ENCODE assay signal across 16 cellular contexts in genomic region chr19:41910240-41910991, GRCh38. TPM values are rescaled to one million over a fixed set of nuclear protein-coding genes. Genes with fewer than 3 reads are reported as not detected.
A peak's percentile ranks its signal among the peaks of the same experiment; 100 is the strongest.
DNase-seq lines count a peak whose midpoint lies in the region; ATAC-seq, FAIRE-seq and TF ChIP-seq lines count a peak whose summit lies in the region.
"Had no signal": no experiment of that assay in that cellular context is flagged by ENCODE, and none has a peak within 500 bp of the region (broad histone marks: within the 10 kb centered on the region; RNA-seq: fewer than 3 reads in every experiment).

No MANE protein-coding gene starts in this region.

- no peaks in the 10 kb centered on the region for H3K9me3 Mint-ChIP-seq in activated CD8-positive, alpha-beta memory T cell treated with anti-CD3 and anti-CD28 coated beads, Interleukin-2, amount 10 ng/mL, durations not matched to agents 7 days and 5 days (ENCODE audit: low read depth)
- no peaks in the 10 kb centered on the region for H3K9me3 Mint-ChIP-seq in natural killer cell treated with Interleukin-12 subunit alpha and Interleukin-12 subunit beta and Interleukin-15 and Interleukin-18, amount 100 ng/mL, for 72 hours

- no TSS peak for BruUV-seq in GM12878 (replicated peaks; lab: Mats Ljungman, UMichigan)

- H3K9ac ChIP-seq in GM12878 (ENCODE audit: control insufficient read depth, insufficient read depth, low read length): no peak overlapping the region
- H3K9ac ChIP-seq: KMS-11 had no signal

- H3K4me1 Mint-ChIP-seq in activated CD8-positive, alpha-beta memory T cell treated with anti-CD3 and anti-CD28 coated beads, Interleukin-2, amount 10 ng/mL, durations not matched to agents 7 days and 5 days: peaks cover 11% of the 10 kb centered on the region
- H3K4me1 Mint-ChIP-seq in natural killer cell treated with Interleukin-12 subunit alpha and Interleukin-12 subunit beta and Interleukin-15 and Interleukin-18, amount 100 ng/mL, for 72 hours (ENCODE audit: low read depth in 2 of 2): peaks cover 30 to 42% of the 10 kb centered on the region in 2 donors

- SMC1A ChIA-PET in GM12878 (lab: Charles Lee; ENCODE audit: uncharacterized antibody, unreplicated experiment): no interaction called here

- no peak overlapping the region for H2AFZ ChIP-seq in GM12878 (ENCODE audit: control insufficient read depth, low read depth, low read length)

- TF ChIP-seq CTCF in GM12878 (IDR thresholded peaks at IDR 0.05 in 2 of 3, conservative IDR thresholded peaks at IDR 0.05 in 1 of 3; ENCODE audit: control insufficient read depth in 2 of 3, extremely low read depth in 1 of 3, insufficient read depth in 1 of 3, low read depth in 3 of 3, low read length in 3 of 3): no peak
- no peak for TF ChIP-seq CTCF in foreskin fibroblast (IDR thresholded peaks at IDR 0.05; ENCODE audit: low read depth, low read length)

- H3K4me1 ChIP-seq in GM12878 (ENCODE audit: control insufficient read depth, insufficient read depth, low read length): no peaks in the 10 kb centered on the region
- H3K4me1 ChIP-seq: SJCRH30 had no signal

- no peak overlapping the region for H3K27ac ChIP-seq in GM12878 (ENCODE audit: control insufficient read depth, insufficient read depth)
- H3K27ac ChIP-seq: KMS-11, SJCRH30 had no signal

- in situ Hi-C loops in GM12878 (cut with MboI): no loop called here

- intact Hi-C loops in GM12878 (cut with micrococcal nuclease; ENCODE audit: unreplicated experiment): no loop called here

- H3K79me2 ChIP-seq in GM12878 (ENCODE audit: control insufficient read depth, insufficient read depth, low read length): no peaks in the 10 kb centered on the region

- DNase-seq in activated CD8-positive, alpha-beta memory T cell treated with anti-CD3 and anti-CD28 coated beads, Interleukin-2, amount 10 ng/mL, durations not matched to agents 7 days and 5 days: no peak
- DNase-seq in activated CD8-positive, alpha-beta memory T cell treated with anti-CD3 and anti-CD28 coated beads, Interleukin-2, amount 50 U/mL, for 4 hours: no peak
- DNase-seq in HTR-8/SVneo (ENCODE audit: insufficient read length, low spot score) (no peak), GM12878 (ENCODE audit: low read depth, low spot score) (no peak), SKM-1 (lab: John Stamatoyannopoulos, UW; ENCODE audit: unreplicated experiment) (no peak), NOMO-1 (lab: John Stamatoyannopoulos, UW; ENCODE audit: unreplicated experiment in 2 of 2) (no peak), foreskin fibroblast (no peak)
- no peak for DNase-seq in natural killer cell treated with Interleukin-12 subunit alpha and Interleukin-12 subunit beta and Interleukin-15 and Interleukin-18, amount 100 ng/mL, for 72 hours (ENCODE audit: low spot score)
- DNase-seq: DMS153; effector memory CD4-positive, alpha-beta T cell; NCI-H446; posterior cingulate gyrus; SJCRH30 had no signal

- no peaks in the 10 kb centered on the region for H3K9me3 ChIP-seq in GM12878 (replicated peaks; ENCODE audit: control insufficient read depth, insufficient read depth, low read length)
- H3K9me3 ChIP-seq: SJCRH30 had no signal

- FAIRE-seq in HTR-8/SVneo (lab: Jason Lieb, UNC): peak; percentile 80
- FAIRE-seq in GM12878 (lab: Jason Lieb, UNC): no peak
- FAIRE-seq: urothelium cell line had no signal

- ATAC-seq in activated CD8-positive, alpha-beta memory T cell treated with anti-CD3 and anti-CD28 coated beads, Interleukin-2, amount 10 ng/mL, durations not matched to agents 7 days and 5 days: no peak
- no peak for ATAC-seq in GM12878
- ATAC-seq in natural killer cell treated with Interleukin-12 subunit alpha and Interleukin-12 subunit beta and Interleukin-15 and Interleukin-18, amount 100 ng/mL, for 72 hours: peak in 1 of 2 donors; percentile 5

- POLR2A ChIA-PET in GM12878 (lab: Charles Lee): interaction anchor here (0.6 to 0.9 kb wide), 2 partner anchors 9 to 16 kb away, joined by 3 read pairs; no protein-coding TSS in a partner anchor

- no peak for TF ChIP-seq RAD21 in GM12878 (IDR thresholded peaks at IDR 0.05; ENCODE audit: insufficient read depth, low read depth, low read length)

- H3K27ac Mint-ChIP-seq in activated CD8-positive, alpha-beta memory T cell treated with anti-CD3 and anti-CD28 coated beads, Interleukin-2, amount 10 ng/mL, durations not matched to agents 7 days and 5 days: peak overlapping the region; percentile 0
- H3K27ac Mint-ChIP-seq in natural killer cell treated with Interleukin-12 subunit alpha and Interleukin-12 subunit beta and Interleukin-15 and Interleukin-18, amount 100 ng/mL, for 72 hours: peak overlapping the region; percentile 2 to 6

- peaks cover 0 to 3% of the 10 kb centered on the region in 2 experiments; a peak in 2 of 4 replicates for H3K27me3 ChIP-seq in GM12878 (replicated peaks in 1 of 2; ENCODE audit: control insufficient read depth in 2 of 2, insufficient read depth in 2 of 2, low read length in 1 of 2)

- peaks cover 27% of the 10 kb centered on the region for H3K27me3 Mint-ChIP-seq in activated CD8-positive, alpha-beta memory T cell treated with anti-CD3 and anti-CD28 coated beads, Interleukin-2, amount 10 ng/mL, durations not matched to agents 7 days and 5 days
- peaks cover 12% of the 10 kb centered on the region in 2 donors for H3K27me3 Mint-ChIP-seq in natural killer cell treated with Interleukin-12 subunit alpha and Interleukin-12 subunit beta and Interleukin-15 and Interleukin-18, amount 100 ng/mL, for 72 hours

- no peak for TF ChIP-seq EP300 in GM12878 (IDR thresholded peaks at IDR 0.05; ENCODE audit: borderline replicate concordance in 1 of 2, control insufficient read depth in 1 of 2, low read depth in 2 of 2, low read length in 2 of 2)

- H3K4me3 Mint-ChIP-seq in activated CD8-positive, alpha-beta memory T cell treated with anti-CD3 and anti-CD28 coated beads, Interleukin-2, amount 10 ng/mL, durations not matched to agents 7 days and 5 days: no peak overlapping the region
- no peak overlapping the region for H3K4me3 Mint-ChIP-seq in natural killer cell treated with Interleukin-12 subunit alpha and Interleukin-12 subunit beta and Interleukin-15 and Interleukin-18, amount 100 ng/mL, for 72 hours

- WGBS in GM12878 (ENCODE audit: insufficient coverage, insufficient replicate concordance, low lambda C conversion rate, missing lambda C conversion rate): 70% methylated on average over 12 of the region's 12 CpGs

- CTCF ChIA-PET in activated CD8-positive, alpha-beta memory T cell treated with anti-CD3 and anti-CD28 coated beads, Interleukin-2, amount 10 ng/mL, durations not matched to agents 7 days and 5 days (lab: Charles Lee): interaction anchor here (1.3 to 2.3 kb wide), 3 partner anchors 8 to 38 kb away, joined by 3 to 5 read pairs (median 4); no protein-coding TSS in a partner anchor
- CTCF ChIA-PET in GM12878 (lab: Yijun Ruan, JAX): no interaction called here

- peaks cover 6 to 11% of the 10 kb centered on the region in 2 experiments; a peak in 3 of 4 replicates for H3K36me3 ChIP-seq in GM12878 (ENCODE audit: control insufficient read depth in 2 of 2, insufficient read depth in 2 of 2, low read length in 1 of 2)

- no peak overlapping the region for H3K4me2 ChIP-seq in GM12878 (ENCODE audit: control insufficient read depth, insufficient read depth)
- H3K4me2 ChIP-seq: KMS-11, smooth muscle cell had no signal

- H3K36me3 Mint-ChIP-seq in activated CD8-positive, alpha-beta memory T cell treated with anti-CD3 and anti-CD28 coated beads, Interleukin-2, amount 10 ng/mL, durations not matched to agents 7 days and 5 days: peaks cover 12% of the 10 kb centered on the region
- H3K36me3 Mint-ChIP-seq in natural killer cell treated with Interleukin-12 subunit alpha and Interleukin-12 subunit beta and Interleukin-15 and Interleukin-18, amount 100 ng/mL, for 72 hours: peaks cover 6% of the 10 kb centered on the region

- peak; percentile 71; the same call in 1 of the 2 replicates for TF ChIP-seq POLR2A in GM12878 (IDR thresholded peaks at IDR 0.05; ENCODE audit: low read depth, low read length)

- H4K20me1 ChIP-seq in GM12878 (ENCODE audit: control insufficient read depth, insufficient read depth): peaks cover 6% of the 10 kb centered on the region; the same call in 1 of the 2 replicates

- RAD21 ChIA-PET in GM12878 (lab: Charles Lee; ENCODE audit: unreplicated experiment): no interaction called here

- H3K4me3 ChIP-seq in GM12878 (no peak overlapping the region), foreskin fibroblast (ENCODE audit: low read depth in 1 of 2, low read length in 2 of 2) (no peak overlapping the region)
- H3K4me3 ChIP-seq: SJCRH30, smooth muscle cell had no signal

RNA-seq across cellular contexts. Expression of gene ERFL, which starts 17.8 kb away (rescaled TPM):
- total RNA-seq in activated CD8-positive, alpha-beta memory T cell treated with anti-CD3 and anti-CD28 coated beads, Interleukin-2, amount 10 ng/mL, durations not matched to agents 7 days and 5 days: 1 to 10 TPM; 1.5 to 1.9 TPM
- 0.83 and 1.2 TPM in 2 replicates for total RNA-seq in GM12878 (2013; cell fraction: nucleolus; rRNA removed)
- 0.11 TPM in 1 of 2 replicates, not detected in the other for total RNA-seq in GM12878 (2014; rRNA removed)
- total RNA-seq in GM12878 (2014; rRNA removed; fragmentation: Illumina TruSeq; extraction: Trizol): not detected in 2 replicates
- 0.10 and 0.19 TPM in 2 replicates for total RNA-seq in GM12878 (2021)
- 0.46 TPM for polyA plus RNA-seq in GM12878 (2011; ENCODE audit: low read depth)
- polyA plus RNA-seq in GM12878 (2011; rRNA removed): 0.05 TPM in 1 of 2 replicates, not detected in the other
- 0.04 and 0.10 TPM in 2 replicates for polyA plus RNA-seq in GM12878 (2011; cell fraction: cytosol; rRNA removed)
- 1.2 and 1.3 TPM in 2 replicates for polyA plus RNA-seq in GM12878 (2011; cell fraction: nucleus; rRNA removed)
- polyA plus RNA-seq in GM12878 (2012): 1.00 and 1.4 TPM in 2 replicates
- polyA plus RNA-seq in GM12878 (2014; fragmentation: Illumina TruSeq; extraction: Trizol): 0.04 TPM in 1 of 2 replicates, not detected in the other
- polyA plus RNA-seq in GM12878 (2014; fragmentation: Nextera tagmentation; extraction: Ambion mirVana): not detected
- 0.10 TPM in 1 of 2 replicates, not detected in the other for polyA plus RNA-seq in GM12878 (2014; rRNA removed)
- not detected for polyA plus RNA-seq in GM12878 (2016; fragmentation: Nextera tagmentation; extraction: Ambion mirVana)
- not detected in 2 replicates for polyA minus RNA-seq in GM12878 (2011; rRNA and poly(A)+ RNA removed)
- polyA minus RNA-seq in GM12878 (2011; cell fraction: cytosol; rRNA and poly(A)+ RNA removed): not detected in 2 replicates
- polyA minus RNA-seq in GM12878 (2011; cell fraction: nucleus; rRNA and poly(A)+ RNA removed): 0.24 TPM in 1 of 2 replicates, not detected in the other
- total RNA-seq in natural killer cell treated with Interleukin-12 subunit alpha and Interleukin-12 subunit beta and Interleukin-15 and Interleukin-18, amount 100 ng/mL, for 72 hours: under 1 TPM; 0.67 TPM
- total RNA-seq: SJCRH30 had no signal

RNA-seq across cellular contexts. Expression of gene ARHGEF1, which starts 27.4 kb away (rescaled TPM):
- total RNA-seq in activated CD8-positive, alpha-beta memory T cell treated with anti-CD3 and anti-CD28 coated beads, Interleukin-2, amount 10 ng/mL, durations not matched to agents 7 days and 5 days: 100 to 1,000 TPM; 545 to 682 TPM
- total RNA-seq in GM12878 (2013; cell fraction: nucleolus; rRNA removed): 129 and 142 TPM in 2 replicates
- total RNA-seq in GM12878 (2014; rRNA removed) (63.3 and 67.8 TPM in 2 replicates), GM12878 (2014; rRNA removed; fragmentation: Illumina TruSeq; extraction: Trizol) (21.2 and 21.7 TPM in 2 replicates), GM12878 (2021) (185 and 207 TPM in 2 replicates)
- polyA plus RNA-seq in GM12878 (2011; ENCODE audit: low read depth): 58.7 TPM
- polyA plus RNA-seq in GM12878 (2011; rRNA removed) (22.5 and 40.1 TPM in 2 replicates), GM12878 (2014; fragmentation: Illumina TruSeq; extraction: Trizol) (13.4 and 35.3 TPM in 2 replicates), GM12878 (2014; fragmentation: Nextera tagmentation; extraction: Ambion mirVana) (1 to 10 TPM; 1.2 to 5.9 TPM), GM12878 (2014; rRNA removed) (151 and 182 TPM in 2 replicates), GM12878 (2016; fragmentation: Nextera tagmentation; extraction: Ambion mirVana) (100 to 1,000 TPM in 1 of 2 experiments, 10 to 100 TPM in 1; 89.7 to 110 TPM)
- 52.3 and 74.7 TPM in 2 replicates for polyA plus RNA-seq in GM12878 (2011; cell fraction: cytosol; rRNA removed)
- polyA plus RNA-seq in GM12878 (2011; cell fraction: nucleus; rRNA removed): 425 and 583 TPM in 2 replicates
- polyA plus RNA-seq in GM12878 (2012): 158 and 192 TPM in 2 replicates
- 21.7 and 42.7 TPM in 2 replicates for polyA minus RNA-seq in GM12878 (2011; rRNA and poly(A)+ RNA removed)
- polyA minus RNA-seq in GM12878 (2011; cell fraction: cytosol; rRNA and poly(A)+ RNA removed): 28.9 and 30.2 TPM in 2 replicates
- polyA minus RNA-seq in GM12878 (2011; cell fraction: nucleus; rRNA and poly(A)+ RNA removed): 40.9 and 71.2 TPM in 2 replicates
- total RNA-seq in natural killer cell treated with Interleukin-12 subunit alpha and Interleukin-12 subunit beta and Interleukin-15 and Interleukin-18, amount 100 ng/mL, for 72 hours: 100 to 1,000 TPM; 321 to 444 TPM

RNA-seq across cellular contexts. Expression of gene CD79A, which starts 33.3 kb away (rescaled TPM):
- total RNA-seq in activated CD8-positive, alpha-beta memory T cell treated with anti-CD3 and anti-CD28 coated beads, Interleukin-2, amount 10 ng/mL, durations not matched to agents 7 days and 5 days: 1 to 10 TPM; 4.0 to 4.1 TPM
- 163 and 166 TPM in 2 replicates for total RNA-seq in GM12878 (2013; cell fraction: nucleolus; rRNA removed)
- total RNA-seq in GM12878 (2014; rRNA removed) (370 and 414 TPM in 2 replicates), GM12878 (2014; rRNA removed; fragmentation: Illumina TruSeq; extraction: Trizol) (243 and 253 TPM in 2 replicates), GM12878 (2021) (357 and 368 TPM in 2 replicates)
- 302 TPM for polyA plus RNA-seq in GM12878 (2011; ENCODE audit: low read depth)
- polyA plus RNA-seq in GM12878 (2011; rRNA removed) (117 and 280 TPM in 2 replicates), GM12878 (2014; fragmentation: Illumina TruSeq; extraction: Trizol) (97.1 and 294 TPM in 2 replicates), GM12878 (2014; fragmentation: Nextera tagmentation; extraction: Ambion mirVana) (10 to 100 TPM; 38.8 to 76.5 TPM), GM12878 (2014; rRNA removed) (400 and 502 TPM in 2 replicates), GM12878 (2016; fragmentation: Nextera tagmentation; extraction: Ambion mirVana) (100 to 1,000 TPM; 268 to 283 TPM)
- 347 and 501 TPM in 2 replicates for polyA plus RNA-seq in GM12878 (2011; cell fraction: cytosol; rRNA removed)
- polyA plus RNA-seq in GM12878 (2011; cell fraction: nucleus; rRNA removed): 160 and 176 TPM in 2 replicates
- polyA plus RNA-seq in GM12878 (2012): 480 and 877 TPM in 2 replicates
- polyA minus RNA-seq in GM12878 (2011; rRNA and poly(A)+ RNA removed): 144 and 359 TPM in 2 replicates
- 143 and 156 TPM in 2 replicates for polyA minus RNA-seq in GM12878 (2011; cell fraction: cytosol; rRNA and poly(A)+ RNA removed)
- polyA minus RNA-seq in GM12878 (2011; cell fraction: nucleus; rRNA and poly(A)+ RNA removed): 66.9 and 93.6 TPM in 2 replicates
- total RNA-seq in natural killer cell treated with Interleukin-12 subunit alpha and Interleukin-12 subunit beta and Interleukin-15 and Interleukin-18, amount 100 ng/mL, for 72 hours: 1 to 10 TPM in 1 of 2 donors, under 1 TPM in 1; 0.93 to 1.8 TPM
- total RNA-seq: smooth muscle cell had no signal

RNA-seq across cellular contexts. Expression of gene RABAC1, which starts 48.7 kb away (rescaled TPM):
- 10 to 100 TPM; 81.3 to 93.9 TPM for total RNA-seq in activated CD8-positive, alpha-beta memory T cell treated with anti-CD3 and anti-CD28 coated beads, Interleukin-2, amount 10 ng/mL, durations not matched to agents 7 days and 5 days
- 9.6 and 11.0 TPM in 2 replicates for total RNA-seq in GM12878 (2013; cell fraction: nucleolus; rRNA removed)
- total RNA-seq in GM12878 (2014; rRNA removed) (90.6 and 104 TPM in 2 replicates), GM12878 (2014; rRNA removed; fragmentation: Illumina TruSeq; extraction: Trizol) (14.1 and 15.6 TPM in 2 replicates), GM12878 (2021) (71.2 and 80.6 TPM in 2 replicates)
- polyA plus RNA-seq in GM12878 (2011; ENCODE audit: low read depth): 57.5 TPM
- polyA plus RNA-seq in GM12878 (2011; rRNA removed) (8.3 and 15.9 TPM in 2 replicates), GM12878 (2014; fragmentation: Illumina TruSeq; extraction: Trizol) (5.2 and 11.1 TPM in 2 replicates), GM12878 (2014; fragmentation: Nextera tagmentation; extraction: Ambion mirVana) (10 to 100 TPM; 10.9 to 27.3 TPM), GM12878 (2014; rRNA removed) (115 and 118 TPM in 2 replicates), GM12878 (2016; fragmentation: Nextera tagmentation; extraction: Ambion mirVana) (10 to 100 TPM; 86.9 to 90.4 TPM)
- 41.8 and 54.8 TPM in 2 replicates for polyA plus RNA-seq in GM12878 (2011; cell fraction: cytosol; rRNA removed)
- 25.1 and 27.7 TPM in 2 replicates for polyA plus RNA-seq in GM12878 (2011; cell fraction: nucleus; rRNA removed)
- 69.9 and 85.8 TPM in 2 replicates for polyA plus RNA-seq in GM12878 (2012)
- 11.8 and 16.9 TPM in 2 replicates for polyA minus RNA-seq in GM12878 (2011; rRNA and poly(A)+ RNA removed)
- 4.4 and 4.8 TPM in 2 replicates for polyA minus RNA-seq in GM12878 (2011; cell fraction: cytosol; rRNA and poly(A)+ RNA removed)
- polyA minus RNA-seq in GM12878 (2011; cell fraction: nucleus; rRNA and poly(A)+ RNA removed): 7.6 and 12.1 TPM in 2 replicates
- 10 to 100 TPM; 79.6 to 89.7 TPM for total RNA-seq in natural killer cell treated with Interleukin-12 subunit alpha and Interleukin-12 subunit beta and Interleukin-15 and Interleukin-18, amount 100 ng/mL, for 72 hours

RNA-seq across cellular contexts. Expression of gene RPS19, which starts 50.4 kb away (rescaled TPM):
- 1,000 to 10,000 TPM; 3,135 to 3,310 TPM for total RNA-seq in activated CD8-positive, alpha-beta memory T cell treated with anti-CD3 and anti-CD28 coated beads, Interleukin-2, amount 10 ng/mL, durations not matched to agents 7 days and 5 days
- 337 and 389 TPM in 2 replicates for total RNA-seq in GM12878 (2013; cell fraction: nucleolus; rRNA removed)
- 2,833 and 3,056 TPM in 2 replicates for total RNA-seq in GM12878 (2014; rRNA removed)
- total RNA-seq in GM12878 (2014; rRNA removed; fragmentation: Illumina TruSeq; extraction: Trizol): 4,466 and 4,585 TPM in 2 replicates
- 4,047 and 4,139 TPM in 2 replicates for total RNA-seq in GM12878 (2021)
- polyA plus RNA-seq in GM12878 (2011; ENCODE audit: low read depth): 3,782 TPM
- 2,203 and 3,275 TPM in 2 replicates for polyA plus RNA-seq in GM12878 (2011; rRNA removed)
- 6,871 and 7,631 TPM in 2 replicates for polyA plus RNA-seq in GM12878 (2011; cell fraction: cytosol; rRNA removed)
- polyA plus RNA-seq in GM12878 (2011; cell fraction: nucleus; rRNA removed): 984 and 1,594 TPM in 2 replicates
- polyA plus RNA-seq in GM12878 (2012): 5,988 and 6,622 TPM in 2 replicates
- polyA plus RNA-seq in GM12878 (2014; fragmentation: Illumina TruSeq; extraction: Trizol): 763 and 2,654 TPM in 2 replicates
- 1,000 to 10,000 TPM; 5,523 to 5,578 TPM for polyA plus RNA-seq in GM12878 (2014; fragmentation: Nextera tagmentation; extraction: Ambion mirVana)
- polyA plus RNA-seq in GM12878 (2014; rRNA removed): 2,615 and 3,329 TPM in 2 replicates
- polyA plus RNA-seq in GM12878 (2016; fragmentation: Nextera tagmentation; extraction: Ambion mirVana): 1,000 to 10,000 TPM; 4,207 to 4,390 TPM
- polyA minus RNA-seq in GM12878 (2011; rRNA and poly(A)+ RNA removed): 545 and 1,896 TPM in 2 replicates
- 1,252 and 1,303 TPM in 2 replicates for polyA minus RNA-seq in GM12878 (2011; cell fraction: cytosol; rRNA and poly(A)+ RNA removed)
- 228 and 274 TPM in 2 replicates for polyA minus RNA-seq in GM12878 (2011; cell fraction: nucleus; rRNA and poly(A)+ RNA removed)
- total RNA-seq in natural killer cell treated with Interleukin-12 subunit alpha and Interleukin-12 subunit beta and Interleukin-15 and Interleukin-18, amount 100 ng/mL, for 72 hours: 1,000 to 10,000 TPM; 1,532 to 1,595 TPM

Comparison
In these comparisons a context has a peak if more than half of its experiments do, and no peak if none do; other contexts are left out.
1. RNA of gene CD79A, which starts 33.3 kb away (total RNA-seq): 163 to 414 TPM in GM12878; 4.0 to 4.1 TPM in activated CD8-positive, alpha-beta memory T cell treated with anti-CD3 and anti-CD28 coated beads, Interleukin-2, amount 10 ng/mL, durations not matched to agents 7 days and 5 days and 0.93 to 1.8 TPM in natural killer cell treated with Interleukin-12 subunit alpha and Interleukin-12 subunit beta and Interleukin-15 and Interleukin-18, amount 100 ng/mL, for 72 hours; every median in the first group is over 10 times any median in the second.